Comparison of ENCODE assay signal across 1 cellular context in genomic region chr10:30820282-30820991, GRCh38.
TF ChIP-seq lines count a peak whose summit lies in the region.

No MANE protein-coding gene starts in this region.

TF ChIP-seq in liver, 16 proteins besides CTCF, POLR2A, EP300 and RAD21 (continued from another document):
- TF ChIP-seq FOXA2 (IDR thresholded peaks at IDR 0.05) (no peak), SP1 (IDR thresholded peaks at IDR 0.05) (no peak), REST (IDR thresholded peaks at IDR 0.05) (no peak), GABPA (IDR thresholded peaks at IDR 0.05 in 1 of 2, conservative IDR thresholded peaks at IDR 0.05 in 1 of 2) (no peak), YY1 (IDR thresholded peaks at IDR 0.05) (no peak), MAX (IDR thresholded peaks at IDR 0.05) (no peak)
TF ChIP-seq in liver: peak in this region for 0.
